In the genomic region with DNA sequence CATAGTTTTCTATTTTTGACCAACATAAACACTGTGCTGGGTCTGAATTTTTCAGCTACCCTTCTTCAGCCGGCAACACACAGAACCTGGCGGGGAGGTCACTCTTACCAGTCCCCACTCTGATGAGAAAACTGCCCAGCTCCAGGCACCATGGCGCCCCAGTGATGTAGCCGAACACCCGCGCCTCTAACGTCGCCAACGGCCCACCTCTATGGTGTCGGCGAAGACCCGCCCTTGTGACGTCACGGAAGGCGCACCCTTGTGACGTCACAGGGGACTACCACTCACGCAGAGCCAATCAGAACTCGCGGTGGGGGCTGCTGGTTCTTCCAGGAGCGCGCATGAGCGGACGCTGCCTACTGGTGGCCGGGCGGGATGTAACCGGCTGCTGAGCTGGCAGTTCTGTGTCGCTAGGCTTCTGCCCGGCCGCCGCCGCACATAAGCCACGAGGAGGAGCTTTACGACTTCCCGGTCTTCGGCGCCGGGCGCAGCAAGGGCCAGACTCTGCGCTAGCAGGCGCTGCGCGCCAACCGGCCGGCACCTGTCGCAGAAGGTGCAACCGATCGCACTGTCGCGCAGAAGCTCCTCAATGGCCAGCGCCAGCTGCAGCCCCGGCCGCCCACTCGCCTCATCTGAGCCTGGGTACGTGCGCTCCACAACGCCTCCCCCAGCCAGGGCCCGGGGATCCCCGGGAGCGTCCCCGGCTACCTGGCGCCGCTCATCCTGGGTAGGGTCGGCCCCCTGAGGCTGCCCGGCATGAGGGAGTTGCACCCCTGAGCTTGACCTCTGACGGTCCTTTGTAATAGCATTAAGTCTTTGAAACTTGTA, we compare ENCODE assay signal across 8 cellular contexts.
DNase-seq lines count a peak whose midpoint lies in the region; ATAC-seq and TF ChIP-seq lines count a peak whose summit lies in the region.
"Not testable (repeated sequence)": the region's sequence is repeated elsewhere in the genome, so short reads cannot be mapped to it uniquely, and the experiment has no call there.

No MANE protein-coding gene starts in this region.

- H3F3A ChIP-seq in GM23248 (ENCODE audit: insufficient read depth), result not testable (repeated sequence)

- H3K9me2 ChIP-seq in GM23248 (ENCODE audit: insufficient read depth), result not testable (repeated sequence)

- peak; percentile 74 for TF ChIP-seq POLR2A in testis (IDR thresholded peaks at IDR 0.05)

- ATAC-seq in psoas muscle, result peak; percentile 100

- peaks cover 45% of the 10 kb centered on the region for H3K79me2 ChIP-seq in GM23248 (ENCODE audit: insufficient read depth)

- peak overlapping the region; percentile 75 for H2AFZ ChIP-seq in GM23248

- H3K27ac ChIP-seq in GM23248 (peak overlapping the region; percentile 94), HUES6 (ENCODE audit: low read depth, low read length) (peak overlapping the region; percentile 86; the same call in 1 of the 2 replicates), psoas muscle (peak overlapping the region; percentile 88), testis (peak overlapping the region; percentile 80 to 85)
- H3K27ac ChIP-seq in iPS DF 6.9 (ENCODE audit: low read length), result not testable (repeated sequence)

- H3K9me3 ChIP-seq in GM23248 (ENCODE audit: low read depth); HUES6 (ENCODE audit: control insufficient read depth, insufficient read depth, low read depth, low read length); iPS DF 6.9 (ENCODE audit: control insufficient read depth, insufficient read depth, low read length); psoas muscle; testis: not testable (repeated sequence)

- intact Hi-C loops in psoas muscle (cut with DNase I); testis (cut with DNase I; ENCODE audit: low total_unique reads): not testable (repeated sequence)

- not testable (repeated sequence) for H3K36me3 ChIP-seq in GM23248 (ENCODE audit: low read depth); HUES6 (ENCODE audit: control insufficient read depth, insufficient read depth, low read length); iPS DF 6.9 (ENCODE audit: control insufficient read depth, insufficient read depth, low read length); psoas muscle (ENCODE audit: insufficient read depth in 1 of 2, low read depth in 1 of 2); testis (ENCODE audit: low read depth, missing control alignments)

- 1% methylated on average over 44 to 63 of the region's 65 CpGs for WGBS in GM23248 (ENCODE audit: low coverage in 1 of 2, low lambda C conversion rate in 2 of 2, missing lambda C conversion rate in 2 of 2), 2 experiments
- no CpG with 5 or more reads among the region's 65 CpGs for WGBS in iPS DF 6.9 (ENCODE audit: insufficient coverage, insufficient read length)
- WGBS in psoas muscle, 3 donors, result 0 to 1% (median 1%) methylated on average over 46 to 63 of the region's 65 CpGs
- 0 to 1% methylated on average over 21 to 45 of the region's 65 CpGs for WGBS in testis, 2 donors

- H3K9ac ChIP-seq in GM23248 (peak overlapping the region; percentile 96), HUES6 (ENCODE audit: low read length) (peak overlapping the region; percentile 81)

- in situ Hi-C loops in GM23248 (cut with MboI), result not testable (repeated sequence)

- H3K4me1 ChIP-seq in GM23248 (ENCODE audit: insufficient read depth); HUES6 (ENCODE audit: control insufficient read depth, insufficient read depth, low read length); iPS DF 6.9 (ENCODE audit: control insufficient read depth, insufficient read depth, low read length); psoas muscle; testis: not testable (repeated sequence)

- TF ChIP-seq CTCF in GM10266 (IDR thresholded peaks at IDR 0.05; ENCODE audit: control insufficient read depth, insufficient read depth, low read depth, missing control alignments) (peak; percentile 39), psoas muscle (IDR thresholded peaks at IDR 0.05) (peak; percentile 2), testis (IDR thresholded peaks at IDR 0.05) (peak; percentile 20 to 87 (median 73))

- not testable (repeated sequence) for H4K20me1 ChIP-seq in GM23248 (ENCODE audit: insufficient read depth)

- H3K4me3 ChIP-seq in GM23248, result peak overlapping the region; percentile 81
- peak overlapping the region; percentile 67 for H3K4me3 ChIP-seq in HUES6 (ENCODE audit: low read depth, low read length)
- peak overlapping the region; percentile 45 for H3K4me3 ChIP-seq in iPS DF 6.9 (ENCODE audit: low read length)
- H3K4me3 ChIP-seq in psoas muscle, result peak overlapping the region; percentile 76
- peak overlapping the region; percentile 66 to 71 for H3K4me3 ChIP-seq in testis

- DNase-seq in GM10266 (ENCODE audit: extremely low spot score), result peak; percentile 89
- peak; percentile 98 for DNase-seq in GM23248
- DNase-seq in activated CD4-positive, alpha-beta T cell treated with anti-CD3 and anti-CD28 coated beads for 48 hours, result peak; percentile 99
- DNase-seq in central memory CD4-positive, alpha-beta T cell, result peak; percentile 99
- DNase-seq in iPS DF 6.9 (ENCODE audit: low read depth, low spot score), result peak; percentile 82
- peak; percentile 99 to 100 for DNase-seq in psoas muscle
- DNase-seq in testis, result peak; percentile 99

- H3K4me2 ChIP-seq in GM23248 (ENCODE audit: unreplicated experiment), result peak overlapping the region; percentile 73

- H3K27me3 ChIP-seq in GM23248 (replicated peaks; ENCODE audit: insufficient read depth); HUES6 (ENCODE audit: control insufficient read depth, insufficient read depth, low read length); iPS DF 6.9 (ENCODE audit: control insufficient read depth, insufficient read depth, low read length); psoas muscle (ENCODE audit: insufficient read depth in 3 of 3, low read length in 2 of 3); testis: not testable (repeated sequence)

Comparison
In these comparisons a context has a peak if more than half of its experiments do, and no peak if none do; other contexts are left out.
1. CTCF ChIP-seq: peak in every context shown above with its lines; median percentile 73 in testis; 39 in GM10266; 2 in psoas muscle.